12 cellular contexts compared by ENCODE assay signal in genomic region chr12:68539615-68539952, GRCh38.
DNase-seq lines count a peak whose midpoint lies in the region; ATAC-seq, FAIRE-seq and TF ChIP-seq lines count a peak whose summit lies in the region.
"Had no signal": no experiment of that assay in that cellular context is flagged by ENCODE, and none has a peak within 500 bp of the region (broad histone marks: within the 10 kb centered on the region; RNA-seq: fewer than 3 reads in every experiment).

No MANE protein-coding gene starts in this region.

- ATAC-seq in naive thymus-derived CD8-positive, alpha-beta T cell, result no peak
- ATAC-seq in HG03280 (IDR thresholded peaks at IDR 0.05; ENCODE audit: unreplicated experiment) (no peak), GM21528 (IDR thresholded peaks at IDR 0.05; ENCODE audit: low FRiP score, unreplicated experiment) (no peak)

- no peaks in the 10 kb centered on the region for H3K27me3 Mint-ChIP-seq in astrocyte (ENCODE audit: low read depth, unreplicated experiment)
- H3K27me3 Mint-ChIP-seq in naive thymus-derived CD8-positive, alpha-beta T cell, result no peaks in the 10 kb centered on the region

- H3K9me3 ChIP-seq in astrocyte (ENCODE audit: insufficient read depth, low read depth, low read length), result no peaks in the 10 kb centered on the region

- H3K27me3 ChIP-seq in ACC112 (ENCODE audit: insufficient read depth, low read length), result no peaks in the 10 kb centered on the region
- H3K27me3 ChIP-seq in HL-60 (ENCODE audit: insufficient read depth, poor library complexity, severe bottlenecking), result no peaks in the 10 kb centered on the region
- H3K27me3 ChIP-seq in astrocyte (ENCODE audit: insufficient read depth, low read length), result no peaks in the 10 kb centered on the region

- H2AFZ ChIP-seq in ACC112 (ENCODE audit: low read length, unreplicated experiment), result peak overlapping the region; percentile 98
- no peak overlapping the region for H2AFZ ChIP-seq in astrocyte (ENCODE audit: low read depth, low read length)

- H3K27ac ChIP-seq in ACC112 (ENCODE audit: low read depth, low read length) (0 out of 2 replicates have a peak overlapping the region, but pooled peaks have one; percentile 11), HL-60 (replicated peaks) (peak overlapping the region; percentile 61), astrocyte (ENCODE audit: low read depth, low read length) (no peak overlapping the region)

- H4K20me1 ChIP-seq in astrocyte (ENCODE audit: insufficient read depth, low read length), result no peaks in the 10 kb centered on the region

- no peak for FAIRE-seq in astrocyte (lab: Jason Lieb, UNC)
- FAIRE-seq: RCC 7860 had no signal

- H3K4me3 Mint-ChIP-seq in astrocyte (ENCODE audit: unreplicated experiment), result no peak overlapping the region
- H3K4me3 Mint-ChIP-seq in naive thymus-derived CD8-positive, alpha-beta T cell, result peak overlapping the region; percentile 58 to 84 (median 73)

- POLR2A ChIA-PET in naive thymus-derived CD8-positive, alpha-beta T cell (lab: Charles Lee), result interaction anchor here (0.8 to 6.7 kb wide), 19 partner anchors 9 to 268 kb away, joined by 3 to 93 read pairs (median 4); partner anchors contain the start of genes MDM2 and RAP1B

- H3K27ac Mint-ChIP-seq in astrocyte (ENCODE audit: unreplicated experiment), result no peak overlapping the region
- H3K27ac Mint-ChIP-seq in naive thymus-derived CD8-positive, alpha-beta T cell, result peak overlapping the region; percentile 84 to 96 (median 92)

- no peaks in the 10 kb centered on the region for H3K36me3 ChIP-seq in ACC112 (ENCODE audit: insufficient read depth, low read length)
- H3K36me3 ChIP-seq in astrocyte (ENCODE audit: insufficient read depth, low read length), result no peaks in the 10 kb centered on the region

- H3K9me3 Mint-ChIP-seq in astrocyte (ENCODE audit: unreplicated experiment), result peaks cover 6% of the 10 kb centered on the region
- H3K9me3 Mint-ChIP-seq in naive thymus-derived CD8-positive, alpha-beta T cell, result peaks cover 2 to 28% (median 16%) of the 10 kb centered on the region in 9 donors

- H3K4me3 ChIP-seq in ACC112 (ENCODE audit: low read depth, low read length), result peak overlapping the region; percentile 63
- H3K4me3 ChIP-seq in HL-60 (replicated peaks; ENCODE audit: insufficient read depth, low read length), result no peak overlapping the region
- no peak overlapping the region for H3K4me3 ChIP-seq in astrocyte (ENCODE audit: insufficient read depth, low read depth, low read length)

- H3K4me1 Mint-ChIP-seq in astrocyte (ENCODE audit: low read depth, unreplicated experiment), result no peaks in the 10 kb centered on the region
- peaks cover 20 to 63% (median 55%) of the 10 kb centered on the region in 4 donors for H3K4me1 Mint-ChIP-seq in naive thymus-derived CD8-positive, alpha-beta T cell

- H3K4me1 ChIP-seq in ACC112 (ENCODE audit: control insufficient read depth, insufficient read depth, low read length, unreplicated experiment), result peaks cover 20% of the 10 kb centered on the region
- peaks cover 4% of the 10 kb centered on the region for H3K4me1 ChIP-seq in astrocyte (ENCODE audit: insufficient read depth, low read length)

- DNase-seq in HL-60 (ENCODE audit: low read depth in 1 of 2, low spot score in 1 of 2), result no peak
- DNase-seq in astrocyte (ENCODE audit: low read depth), result no peak
- no peak for DNase-seq in naive thymus-derived CD8-positive, alpha-beta T cell
- no peak for DNase-seq in AG08395 (ENCODE audit: low spot score)
- DNase-seq in LoVo (ENCODE audit: low spot score), result no peak
- DNase-seq: C1 segment of cervical spinal cord, nucleus accumbens had no signal

- H3K4me2 ChIP-seq in astrocyte (ENCODE audit: low read length), result peak overlapping the region; percentile 74

- H3K9ac ChIP-seq in astrocyte (ENCODE audit: low read length), result no peak overlapping the region

- H3K36me3 Mint-ChIP-seq in astrocyte (ENCODE audit: low read depth, unreplicated experiment), result no peaks in the 10 kb centered on the region
- peaks cover 0 to 12% (median 8%) of the 10 kb centered on the region in 3 donors for H3K36me3 Mint-ChIP-seq in naive thymus-derived CD8-positive, alpha-beta T cell
- H3K36me3 Mint-ChIP-seq: stimulated activated effector memory CD8-positive, alpha-beta T cell treated with anti-CD3 and anti-CD28 coated beads, Interleukin-12 subunit alpha, Interleukin-12 subunit beta, amount 100 ng/mL, for 72 hours had no signal

- H3K79me2 ChIP-seq in ACC112 (ENCODE audit: control insufficient read depth, insufficient read depth, low read length, unreplicated experiment) (no peaks in the 10 kb centered on the region), astrocyte (ENCODE audit: insufficient read depth, low read length) (no peaks in the 10 kb centered on the region)

- TF ChIP-seq CTCF in HL-60 (IDR thresholded peaks at IDR 0.05; ENCODE audit: insufficient read depth, low read length), result no peak
- TF ChIP-seq CTCF in astrocyte (IDR thresholded peaks at IDR 0.05; ENCODE audit: insufficient read depth, low read depth, low read length), result no peak
